ENCODE assay signal across 1 cellular context in genomic region chr20:63427724-63428330, GRCh38.
TF ChIP-seq lines count a peak whose summit lies in the region.

No MANE protein-coding gene starts in this region.

TF ChIP-seq in HepG2, 621 proteins besides CTCF, POLR2A, EP300 and RAD21:
- TF ChIP-seq ZNF549 (CRISPR knock-in tag; IDR thresholded peaks at IDR 0.05) (no peak), ZNF768 (CRISPR knock-in tag; IDR thresholded peaks at IDR 0.05) (peak; percentile 15; the same call in 1 of the 2 replicates), NCOR1 (IDR thresholded peaks at IDR 0.05; ENCODE audit: borderline replicate concordance, low read length) (no peak), CAMTA2 (CRISPR knock-in tag; IDR thresholded peaks at IDR 0.05; ENCODE audit: borderline replicate concordance) (no peak), EZH2 (conservative IDR thresholded peaks at IDR 0.05; ENCODE audit: low read depth, low read length) (0 out of 2 replicates have a peak, but pooled peaks have one; percentile 60), FOXM1 (CRISPR knock-in tag; IDR thresholded peaks at IDR 0.05) (no peak), FOXO4 (CRISPR knock-in tag; conservative IDR thresholded peaks at IDR 0.05) (no peak)
